Comparison of ENCODE assay signal across 21 cellular contexts in genomic region chr3:14212032-14212431, GRCh38.
"Had no signal": no experiment of that assay in that cellular context is flagged by ENCODE, and none has a peak within 500 bp of the region (broad histone marks: within the 10 kb centered on the region; RNA-seq: fewer than 3 reads in every experiment).

No MANE protein-coding gene starts in this region.

- DNase-seq: effector memory CD8-positive, alpha-beta T cell; foreskin fibroblast; glutamatergic neuron; immature natural killer cell; left cardiac atrium; left ventricle myocardium inferior; lower lobe of right lung; midbrain; naive thymus-derived CD4-positive, alpha-beta T cell; nephron progenitor cell; ovary; stimulated activated CD4-positive, alpha-beta T cell treated with anti-CD3 and anti-CD28 coated beads, Interleukin-2, amount 100 ng/mL, for 48 hours; stimulated activated naive CD4-positive, alpha-beta T cell treated with Interleukin-2 at 50 U/mL for 16 hours; upper lobe of left lung; uterus had no signal

- H3K4me1 ChIP-seq: gastroesophageal sphincter, left ventricle myocardium inferior, lower lobe of right lung, right atrium auricular region, uterus had no signal

- H3K27me3 ChIP-seq: esophagus muscularis mucosa, gastroesophageal sphincter, neutrophil, ovary, right atrium auricular region, upper lobe of left lung, uterus had no signal

- H3K4me3 ChIP-seq: esophagus muscularis mucosa, gastroesophageal sphincter, left ventricle myocardium inferior, lower lobe of right lung, ovary, right atrium auricular region, smooth muscle cell, upper lobe of left lung, uterus had no signal

- H3K27ac ChIP-seq: epithelial cell of prostate, esophagus muscularis mucosa, gastroesophageal sphincter, left ventricle myocardium inferior, lower lobe of right lung, neutrophil, ovary, right atrium auricular region, upper lobe of left lung, uterus had no signal

- H3K9me3 ChIP-seq: esophagus muscularis mucosa, gastroesophageal sphincter, left ventricle myocardium inferior, lower lobe of right lung, neutrophil, ovary, right atrium auricular region, upper lobe of left lung, uterus had no signal

- H3K36me3 ChIP-seq: esophagus muscularis mucosa, gastroesophageal sphincter, left ventricle myocardium inferior, lower lobe of right lung, neutrophil, ovary, right atrium auricular region, upper lobe of left lung, uterus had no signal

- ATAC-seq: effector memory CD8-positive, alpha-beta T cell; gastroesophageal sphincter; left cardiac atrium; lower lobe of right lung; naive thymus-derived CD4-positive, alpha-beta T cell had no signal
